In genomic region chr11:103420593-103420992, GRCh38 we compare ENCODE assay signal across 22 cellular contexts.
DNase-seq lines count a peak whose midpoint lies in the region; ATAC-seq and TF ChIP-seq lines count a peak whose summit lies in the region.
"Had no signal": no experiment of that assay in that cellular context is flagged by ENCODE, and none has a peak within 500 bp of the region (broad histone marks: within the 10 kb centered on the region; RNA-seq: fewer than 3 reads in every experiment).

No MANE protein-coding gene starts in this region.

- H3K4me3 ChIP-seq in astrocyte of the spinal cord (ENCODE audit: low read depth, low read length): no peak overlapping the region
- H3K4me3 ChIP-seq: GM12878, smooth muscle cell had no signal

- in situ Hi-C loops in astrocyte of the spinal cord (cut with HindIII; ENCODE audit: low sequenced_read_pairs): no loop called here

- no peak for TF ChIP-seq CTCF in astrocyte of the spinal cord (IDR thresholded peaks at IDR 0.05; ENCODE audit: low read depth, low read length)

- DNase-seq in astrocyte of the spinal cord (ENCODE audit: low read depth, low spot score): peak; percentile 84
- DNase-seq in iris pigment epithelial cell (ENCODE audit: low read depth): peak; percentile 89
- DNase-seq in SKM-1 treated with dmso at 0.1 percent for 144 hours (lab: John Stamatoyannopoulos, UW; ENCODE audit: unreplicated experiment): no peak
- no peak for DNase-seq in activated T-cell treated with anti-CD3 and anti-CD28 coated beads, Interleukin-2, amount 50 U/mL, for 48 hours
- no peak for DNase-seq in NOMO-1 (lab: John Stamatoyannopoulos, UW; ENCODE audit: unreplicated experiment in 2 of 2)
- DNase-seq: activated CD4-positive, alpha-beta T cell treated with anti-CD3 and anti-CD28 coated beads, Interleukin-2, amount 50 U/mL, for 48 hours; caudate nucleus; effector CD8-positive, alpha-beta T cell; GDM1; H9; hippocampal formation; kidney; NCI-H1105; NCI-H2107; NCI-H524; stimulated activated CD4-positive, alpha-beta T cell treated with anti-CD3 and anti-CD28 coated beads, Interleukin-4, amount 100 ng/mL, for 4 hours; T-helper 17 cell had no signal

- ATAC-seq in GM18502 (IDR thresholded peaks at IDR 0.05; ENCODE audit: poor library complexity, unreplicated experiment) (peak; percentile 58), HG03354 (IDR thresholded peaks at IDR 0.05; ENCODE audit: poor library complexity, severe bottlenecking, unreplicated experiment) (peak; percentile 56), GM19452 (IDR thresholded peaks at IDR 0.05; ENCODE audit: unreplicated experiment) (no peak)
- ATAC-seq: GM12878, T-helper 17 cell had no signal

Comparison
In these comparisons a context has a peak if more than half of its experiments do, and no peak if none do; other contexts are left out.
1. DNase-seq: peak in astrocyte of the spinal cord (single experiment) and iris pigment epithelial cell (single experiment); none in SKM-1 treated with dmso at 0.1 percent for 144 hours (single experiment), activated T-cell treated with anti-CD3 and anti-CD28 coated beads, Interleukin-2, amount 50 U/mL, for 48 hours (0 of 2) and NOMO-1 (0 of 2).